Comparison of ENCODE assay signal across 21 cellular contexts in genomic region chr12:19085090-19085489, GRCh38. TPM values are rescaled to one million over a fixed set of nuclear protein-coding genes. Genes with fewer than 3 reads are reported as not detected.
A peak's percentile ranks its signal among the peaks of the same experiment; 100 is the strongest.
DNase-seq lines count a peak whose midpoint lies in the region; ATAC-seq and TF ChIP-seq lines count a peak whose summit lies in the region.
"Had no signal": no experiment of that assay in that cellular context is flagged by ENCODE, and none has a peak within 500 bp of the region (broad histone marks: within the 10 kb centered on the region; RNA-seq: fewer than 3 reads in every experiment).

No MANE protein-coding gene starts in this region.

- no peak for ATAC-seq in SK-N-SH treated with all-trans-retinoic acid at 6 μM for 48 hours
- ATAC-seq: HepG2 had no signal

- no peaks in the 10 kb centered on the region for H3K27me3 Mint-ChIP-seq in MCF 10A (ENCODE audit: insufficient read depth, unreplicated experiment)
- H3K27me3 Mint-ChIP-seq: CD4-positive, CD25-positive, alpha-beta regulatory T cell had no signal

- H2BK120ac ChIP-seq in neuronal stem cell (ENCODE audit: low read depth, low read length), result no peak overlapping the region

- DNase-seq in MCF 10A (ENCODE audit: unreplicated experiment), result peak; percentile 56
- DNase-seq in breast epithelium (ENCODE audit: low spot score in 2 of 2), result no peak
- DNase-seq in RPMI7951 (ENCODE audit: low read depth), result peak; percentile 86
- peak; percentile 33 for DNase-seq in fibroblast of mammary gland (ENCODE audit: low read depth)
- no peak for DNase-seq in GM03348 (ENCODE audit: low spot score)
- no peak for DNase-seq in neuronal stem cell (ENCODE audit: low spot score)
- no peak for DNase-seq in GM13977 (ENCODE audit: low spot score)
- DNase-seq: 8988T; BE2C; CD4-positive, CD25-positive, alpha-beta regulatory T cell; DMS153; GOT3; KBM-7; NCI-H1417 treated with DMSO at 0.1 percent for 48 hours; NCI-H187 treated with DMSO at 0.1 percent for 48 hours; NCI-H2227 treated with DMSO at 0.1 percent for 48 hours; NCI-H510A treated with DMSO at 0.1 percent for 48 hours; SIG-M5 had no signal

- CTCF ChIA-PET in MCF 10A (lab: Yijun Ruan, JAX), result interaction anchor here (0.7 to 1.1 kb wide), 3 partner anchors 9 to 101 kb away, joined by 3 to 4 read pairs (median 4); no protein-coding TSS in a partner anchor

- peak overlapping the region; percentile 71 for H3K27ac Mint-ChIP-seq in MCF 10A (ENCODE audit: low read depth, unreplicated experiment)
- H3K27ac Mint-ChIP-seq: CD4-positive, CD25-positive, alpha-beta regulatory T cell had no signal

- H3K4me3 ChIP-seq in breast epithelium, result no peak overlapping the region
- no peak overlapping the region for H3K4me3 ChIP-seq in fibroblast of mammary gland (ENCODE audit: control insufficient read depth, low read depth, low read length)
- H3K4me3 ChIP-seq in neuronal stem cell (ENCODE audit: low read length in 2 of 2), result no peak overlapping the region

- no peak overlapping the region for H4K8ac ChIP-seq in neuronal stem cell (ENCODE audit: low read depth, low read length)

- H2BK12ac ChIP-seq in neuronal stem cell (ENCODE audit: low read length), result no peak overlapping the region

- peaks cover 7% of the 10 kb centered on the region for H3K9me3 Mint-ChIP-seq in MCF 10A (ENCODE audit: unreplicated experiment)

- no peak overlapping the region for H2AK5ac ChIP-seq in neuronal stem cell (ENCODE audit: low read depth, low read length)

- no peak overlapping the region for H3K4me3 Mint-ChIP-seq in MCF 10A (ENCODE audit: unreplicated experiment)
- H3K4me3 Mint-ChIP-seq: CD4-positive, CD25-positive, alpha-beta regulatory T cell had no signal

- H3K4me1 Mint-ChIP-seq in MCF 10A (ENCODE audit: insufficient read depth, unreplicated experiment), result peaks cover 13% of the 10 kb centered on the region
- H3K4me1 Mint-ChIP-seq: CD4-positive, CD25-positive, alpha-beta regulatory T cell had no signal

- H3K9ac ChIP-seq in neuronal stem cell (ENCODE audit: low read depth, low read length, poor library complexity), result no peak overlapping the region

- WGBS in neuronal stem cell (ENCODE audit: extremely low coverage in 2 of 2, insufficient read length in 2 of 2, insufficient replicate concordance in 1 of 2), 2 donors, result no CpG with 5 or more reads among the region's 2 CpGs

- POLR2A ChIA-PET in MCF 10A (lab: Yijun Ruan, JAX), result interaction anchor here (0.7 to 1.5 kb wide), 4 partner anchors 10 to 362 kb away, joined by 4 to 6 read pairs (median 5); no protein-coding TSS in a partner anchor

- H3K23ac ChIP-seq in neuronal stem cell (ENCODE audit: low read depth, low read length, poor library complexity), result no peak overlapping the region

- no peak overlapping the region for H2BK15ac ChIP-seq in neuronal stem cell (ENCODE audit: low read length)

- no peak overlapping the region for H2AFZ ChIP-seq in neuronal stem cell (ENCODE audit: low read length)

- intact Hi-C loops in MCF 10A (cut with micrococcal nuclease) (no loop called here), breast epithelium (cut with DNase I; ENCODE audit: low total_unique reads) (no loop called here)

- H2BK5ac ChIP-seq in neuronal stem cell (ENCODE audit: low read length), result no peak overlapping the region

- H3K27me3 ChIP-seq in breast epithelium (no peaks in the 10 kb centered on the region), neuronal stem cell (ENCODE audit: control insufficient read depth in 3 of 3, insufficient read depth in 3 of 3, low read depth in 1 of 3, low read length in 3 of 3) (no peaks in the 10 kb centered on the region)
- H3K27me3 ChIP-seq: BE2C had no signal

- TF ChIP-seq POLR2A in breast epithelium (IDR thresholded peaks at IDR 0.05), result no peak

- no peaks in the 10 kb centered on the region for H3K79me1 ChIP-seq in neuronal stem cell (ENCODE audit: low read depth, low read length)

- H3K27ac ChIP-seq in breast epithelium (no peak overlapping the region), neuronal stem cell (replicated peaks; ENCODE audit: low read length) (no peak overlapping the region)
- H3K27ac ChIP-seq: RWPE1 had no signal

- no peak overlapping the region for H3K14ac ChIP-seq in neuronal stem cell (ENCODE audit: low read length)

- H3K4me1 ChIP-seq in breast epithelium (no peaks in the 10 kb centered on the region), neuronal stem cell (ENCODE audit: control insufficient read depth in 2 of 2, insufficient read depth in 1 of 2, low read depth in 1 of 2, low read length in 2 of 2) (no peaks in the 10 kb centered on the region)
- H3K4me1 ChIP-seq: BE2C had no signal

- in situ Hi-C loops in GM13977 (cut with MboI; ENCODE audit: low pct_unique_long_range_greater_than_20kb, low sequenced_read_pairs, unreplicated experiment), result no loop called here

- H3K4me2 ChIP-seq in neuronal stem cell (ENCODE audit: insufficient read depth, low read length, poor library complexity, severe bottlenecking), result no peak overlapping the region

- no peaks in the 10 kb centered on the region for H3K36me3 ChIP-seq in breast epithelium
- H3K36me3 ChIP-seq in neuronal stem cell (replicated peaks in 1 of 2; ENCODE audit: control insufficient read depth in 2 of 2, insufficient read depth in 2 of 2, low read length in 2 of 2), result no peaks in the 10 kb centered on the region
- H3K36me3 ChIP-seq: BE2C had no signal

- no peak overlapping the region for H3K18ac ChIP-seq in neuronal stem cell (ENCODE audit: low read length)

- TF ChIP-seq CTCF in MCF 10A (IDR thresholded peaks at IDR 0.05; ENCODE audit: unreplicated experiment) (no peak), breast epithelium (IDR thresholded peaks at IDR 0.05) (no peak), fibroblast of mammary gland (conservative IDR thresholded peaks at IDR 0.05; ENCODE audit: control insufficient read depth, insufficient read depth, low read depth, low read length) (no peak), GM13977 (IDR thresholded peaks at IDR 0.05; ENCODE audit: extremely low read depth, insufficient read depth, missing control alignments) (no peak)

- H3K4ac ChIP-seq in neuronal stem cell (ENCODE audit: low read length), result no peak overlapping the region

- no TSS peak for BruUV-seq in MCF 10A (replicated peaks; lab: Mats Ljungman, UMichigan)

- peaks cover 6% of the 10 kb centered on the region for H3K36me3 Mint-ChIP-seq in MCF 10A (ENCODE audit: insufficient read depth, unreplicated experiment)
- H3K36me3 Mint-ChIP-seq: CD4-positive, CD25-positive, alpha-beta regulatory T cell had no signal

- H3K9me3 ChIP-seq in breast epithelium, result no peaks in the 10 kb centered on the region
- H3K9me3 ChIP-seq in neuronal stem cell (replicated peaks in 1 of 2; ENCODE audit: control insufficient read depth in 2 of 2, insufficient read depth in 1 of 2, low read depth in 1 of 2, low read length in 2 of 2), result peaks cover 0 to 5% of the 10 kb centered on the region in 2 donors
- H3K9me3 ChIP-seq: BE2C had no signal

- no peak overlapping the region for H4K91ac ChIP-seq in neuronal stem cell (ENCODE audit: low read depth, low read length, poor library complexity)

TF ChIP-seq in SK-N-SH treated with all-trans-retinoic acid at 6 μM for 48 hours, 23 proteins besides CTCF, POLR2A, EP300 and RAD21 (continues in another document):
- TF ChIP-seq ESRRG (CRISPR knock-in tag; IDR thresholded peaks at IDR 0.05) (no peak), CSRNP3 (CRISPR knock-in tag; IDR thresholded peaks at IDR 0.05) (no peak), ISL1 (CRISPR knock-in tag; IDR thresholded peaks at IDR 0.05) (no peak), CSDC2 (CRISPR knock-in tag; IDR thresholded peaks at IDR 0.05) (no peak), POU6F1 (CRISPR knock-in tag; IDR thresholded peaks at IDR 0.05; ENCODE audit: borderline replicate concordance, low read depth) (no peak), ZFP30 (CRISPR knock-in tag; IDR thresholded peaks at IDR 0.05) (no peak)

RNA-seq across cellular contexts. Expression of gene PLEKHA5, which starts 44.4 kb away (rescaled TPM):
- total RNA-seq in MCF 10A (2022), result 25.2 and 27.4 TPM in 2 replicates
- total RNA-seq in breast epithelium, result 10 to 100 TPM; 21.1 to 55.5 (median 49.8) TPM
- 30.5 and 36.6 TPM in 2 replicates for total RNA-seq in RPMI7951 (2014; rRNA removed; shearing (Covaris generic))
- 38.1 TPM for polyA plus RNA-seq in neuronal stem cell (2013, experiment 1 of 2)
- polyA plus RNA-seq in neuronal stem cell (2013, experiment 2 of 2), result 38.6 TPM

Comparison
In these comparisons a context has a peak if more than half of its experiments do, and no peak if none do; other contexts are left out.
1. DNase-seq: peak in MCF 10A (single experiment), RPMI7951 (single experiment) and fibroblast of mammary gland (single experiment); none in breast epithelium (0 of 2), GM03348 (single experiment), neuronal stem cell (single experiment) and GM13977 (single experiment).